ENCODE assay signal across 1 cellular context in the genomic region with DNA sequence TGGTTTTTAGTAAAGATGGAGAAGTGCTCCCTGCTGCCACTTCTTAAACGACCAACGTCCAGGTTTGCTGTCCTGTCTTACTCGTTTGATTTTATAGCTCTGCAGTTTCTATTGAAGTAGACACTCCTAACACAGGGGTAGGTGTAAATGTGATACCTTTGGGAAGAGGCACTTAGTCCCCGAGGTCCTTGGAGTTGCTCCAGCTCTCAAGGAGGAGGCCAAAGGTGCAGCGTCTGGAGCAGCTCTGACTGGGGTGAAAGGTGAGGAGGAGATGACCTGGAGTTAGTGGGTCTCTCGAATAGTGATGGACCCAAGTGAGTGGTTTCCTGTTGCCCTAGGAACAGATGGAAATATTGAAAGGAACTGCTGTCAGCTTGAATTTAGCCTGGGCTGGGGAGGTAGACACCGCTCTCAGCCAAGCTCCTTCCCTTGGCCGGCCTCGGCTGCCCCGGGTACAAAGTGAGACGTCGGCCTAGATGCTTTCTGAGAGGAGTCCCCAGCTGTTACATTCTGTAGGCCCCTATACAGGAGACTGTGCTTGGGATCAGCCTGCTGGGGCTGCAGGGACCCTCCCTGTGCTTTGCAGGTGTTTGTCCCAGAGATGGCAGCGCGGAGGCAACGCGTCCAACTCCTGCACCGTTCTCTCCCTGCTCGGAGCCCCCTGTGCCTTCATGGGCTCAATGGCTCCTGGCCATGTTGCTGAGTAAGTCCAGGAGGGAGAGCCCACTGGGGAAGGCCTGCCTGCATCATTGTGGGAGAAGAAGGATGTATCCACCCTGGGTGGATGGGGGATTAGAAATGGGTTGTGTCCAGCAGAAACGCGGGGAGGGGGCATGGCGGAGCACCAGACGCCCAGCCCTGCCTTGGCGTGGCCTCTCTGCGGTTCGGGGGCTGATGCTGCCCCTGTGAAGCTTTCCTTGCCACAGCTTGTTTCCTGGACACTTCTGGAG.
TF ChIP-seq lines count a peak whose summit lies in the region.

No MANE protein-coding gene starts in this region.

TF ChIP-seq in HepG2, 621 proteins besides CTCF, POLR2A, EP300 and RAD21 (continues in another document):
- TF ChIP-seq NCOA5 (CRISPR knock-in tag; IDR thresholded peaks at IDR 0.05) (no peak), TAF15 (IDR thresholded peaks at IDR 0.05; ENCODE audit: low read depth, low read length, poor library complexity, severe bottlenecking) (no peak), GATAD1 (CRISPR knock-in tag; IDR thresholded peaks at IDR 0.05) (no peak), ZNF556 (CRISPR knock-in tag; IDR thresholded peaks at IDR 0.05; ENCODE audit: borderline replicate concordance) (0 out of 2 replicates have a peak, but pooled peaks have one; percentile 8), ERF (CRISPR knock-in tag; IDR thresholded peaks at IDR 0.05) (0 out of 2 replicates have a peak, but pooled peaks have one; percentile 13), MBD4 (IDR thresholded peaks at IDR 0.05; ENCODE audit: borderline replicate concordance, low read length) (no peak), NR2C2 (CRISPR knock-in tag; IDR thresholded peaks at IDR 0.05; ENCODE audit: borderline replicate concordance) (no peak), ZNF296 (CRISPR knock-in tag; conservative IDR thresholded peaks at IDR 0.05) (no peak), ZNF761 (CRISPR knock-in tag; conservative IDR thresholded peaks at IDR 0.05) (peak; percentile 13; the same call in 1 of the 2 replicates), ZKSCAN1 (IDR thresholded peaks at IDR 0.05; ENCODE audit: low read length) (no peak), ZNF670 (CRISPR knock-in tag; IDR thresholded peaks at IDR 0.05; ENCODE audit: borderline replicate concordance) (no peak), ZMYM2 (CRISPR knock-in tag; IDR thresholded peaks at IDR 0.05) (no peak), RORA (CRISPR knock-in tag; IDR thresholded peaks at IDR 0.05) (no peak), GATAD2A (CRISPR knock-in tag; IDR thresholded peaks at IDR 0.05) (no peak), ZNF547 (CRISPR knock-in tag; IDR thresholded peaks at IDR 0.05) (no peak), KLF16 (CRISPR knock-in tag; IDR thresholded peaks at IDR 0.05) (no peak), JUND (CRISPR knock-in tag; IDR thresholded peaks at IDR 0.05) (peak; percentile 36; the same call in 1 of the 2 replicates), MTA1 (CRISPR knock-in tag; IDR thresholded peaks at IDR 0.05; ENCODE audit: borderline replicate concordance) (no peak), ZNF546 (CRISPR knock-in tag; conservative IDR thresholded peaks at IDR 0.05) (peak; percentile 29; the same call in 1 of the 2 replicates), RFXANK (CRISPR knock-in tag; IDR thresholded peaks at IDR 0.05) (no peak), SCMH1 (CRISPR knock-in tag; IDR thresholded peaks at IDR 0.05; ENCODE audit: borderline replicate concordance) (no peak), SOX5 (CRISPR knock-in tag; IDR thresholded peaks at IDR 0.05; ENCODE audit: borderline replicate concordance) (no peak), RARA (CRISPR knock-in tag; IDR thresholded peaks at IDR 0.05) (no peak), ZNF484 (CRISPR knock-in tag; IDR thresholded peaks at IDR 0.05; ENCODE audit: borderline replicate concordance, low read depth) (no peak), DPF2 (CRISPR knock-in tag; IDR thresholded peaks at IDR 0.05; ENCODE audit: borderline replicate concordance, low read depth) (0 out of 2 replicates have a peak, but pooled peaks have one; percentile 14), RAD51 (IDR thresholded peaks at IDR 0.05; ENCODE audit: borderline replicate concordance) (no peak), ATF1 (CRISPR knock-in tag; IDR thresholded peaks at IDR 0.05) (no peak), NR2F2 (IDR thresholded peaks at IDR 0.05; ENCODE audit: borderline replicate concordance, low read depth) (no peak), ZSCAN29 (CRISPR knock-in tag; conservative IDR thresholded peaks at IDR 0.05) (no peak), ZNF792 (CRISPR knock-in tag; IDR thresholded peaks at IDR 0.05) (no peak), ZNF572 (CRISPR knock-in tag; IDR thresholded peaks at IDR 0.05) (0 out of 2 replicates have a peak, but pooled peaks have one; percentile 72)
- TF ChIP-seq, protein P1, sequence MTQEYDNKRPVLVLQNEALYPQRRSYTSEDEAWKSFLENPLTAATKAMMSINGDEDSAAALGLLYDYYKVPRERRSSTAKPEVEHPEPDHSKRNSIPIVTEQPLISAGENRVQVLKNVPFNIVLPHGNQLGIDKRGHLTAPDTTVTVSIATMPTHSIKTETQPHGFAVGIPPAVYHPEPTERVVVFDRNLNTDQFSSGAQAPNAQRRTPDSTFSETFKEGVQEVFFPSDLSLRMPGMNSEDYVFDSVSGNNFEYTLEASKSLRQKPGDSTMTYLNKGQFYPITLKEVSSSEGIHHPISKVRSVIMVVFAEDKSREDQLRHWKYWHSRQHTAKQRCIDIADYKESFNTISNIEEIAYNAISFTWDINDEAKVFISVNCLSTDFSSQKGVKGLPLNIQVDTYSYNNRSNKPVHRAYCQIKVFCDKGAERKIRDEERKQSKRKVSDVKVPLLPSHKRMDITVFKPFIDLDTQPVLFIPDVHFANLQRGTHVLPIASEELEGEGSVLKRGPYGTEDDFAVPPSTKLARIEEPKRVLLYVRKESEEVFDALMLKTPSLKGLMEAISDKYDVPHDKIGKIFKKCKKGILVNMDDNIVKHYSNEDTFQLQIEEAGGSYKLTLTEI (CRISPR knock-in tag; conservative IDR thresholded peaks at IDR 0.05) = no peak
- TF ChIP-seq, protein P2, sequence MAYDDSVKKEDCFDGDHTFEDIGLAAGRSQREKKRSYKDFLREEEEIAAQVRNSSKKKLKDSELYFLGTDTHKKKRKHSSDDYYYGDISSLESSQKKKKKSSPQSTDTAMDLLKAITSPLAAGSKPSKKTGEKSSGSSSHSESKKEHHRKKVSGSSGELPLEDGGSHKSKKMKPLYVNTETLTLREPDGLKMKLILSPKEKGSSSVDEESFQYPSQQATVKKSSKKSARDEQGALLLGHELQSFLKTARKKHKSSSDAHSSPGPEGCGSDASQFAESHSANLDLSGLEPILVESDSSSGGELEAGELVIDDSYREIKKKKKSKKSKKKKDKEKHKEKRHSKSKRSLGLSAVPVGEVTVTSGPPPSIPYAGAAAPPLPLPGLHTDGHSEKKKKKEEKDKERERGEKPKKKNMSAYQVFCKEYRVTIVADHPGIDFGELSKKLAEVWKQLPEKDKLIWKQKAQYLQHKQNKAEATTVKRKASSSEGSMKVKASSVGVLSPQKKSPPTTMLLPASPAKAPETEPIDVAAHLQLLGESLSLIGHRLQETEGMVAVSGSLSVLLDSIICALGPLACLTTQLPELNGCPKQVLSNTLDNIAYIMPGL (CRISPR knock-in tag; IDR thresholded peaks at IDR 0.05; ENCODE audit: borderline replicate concordance in 1 of 2, low read depth in 1 of 2) = no peak
- TF ChIP-seq, protein P3, sequence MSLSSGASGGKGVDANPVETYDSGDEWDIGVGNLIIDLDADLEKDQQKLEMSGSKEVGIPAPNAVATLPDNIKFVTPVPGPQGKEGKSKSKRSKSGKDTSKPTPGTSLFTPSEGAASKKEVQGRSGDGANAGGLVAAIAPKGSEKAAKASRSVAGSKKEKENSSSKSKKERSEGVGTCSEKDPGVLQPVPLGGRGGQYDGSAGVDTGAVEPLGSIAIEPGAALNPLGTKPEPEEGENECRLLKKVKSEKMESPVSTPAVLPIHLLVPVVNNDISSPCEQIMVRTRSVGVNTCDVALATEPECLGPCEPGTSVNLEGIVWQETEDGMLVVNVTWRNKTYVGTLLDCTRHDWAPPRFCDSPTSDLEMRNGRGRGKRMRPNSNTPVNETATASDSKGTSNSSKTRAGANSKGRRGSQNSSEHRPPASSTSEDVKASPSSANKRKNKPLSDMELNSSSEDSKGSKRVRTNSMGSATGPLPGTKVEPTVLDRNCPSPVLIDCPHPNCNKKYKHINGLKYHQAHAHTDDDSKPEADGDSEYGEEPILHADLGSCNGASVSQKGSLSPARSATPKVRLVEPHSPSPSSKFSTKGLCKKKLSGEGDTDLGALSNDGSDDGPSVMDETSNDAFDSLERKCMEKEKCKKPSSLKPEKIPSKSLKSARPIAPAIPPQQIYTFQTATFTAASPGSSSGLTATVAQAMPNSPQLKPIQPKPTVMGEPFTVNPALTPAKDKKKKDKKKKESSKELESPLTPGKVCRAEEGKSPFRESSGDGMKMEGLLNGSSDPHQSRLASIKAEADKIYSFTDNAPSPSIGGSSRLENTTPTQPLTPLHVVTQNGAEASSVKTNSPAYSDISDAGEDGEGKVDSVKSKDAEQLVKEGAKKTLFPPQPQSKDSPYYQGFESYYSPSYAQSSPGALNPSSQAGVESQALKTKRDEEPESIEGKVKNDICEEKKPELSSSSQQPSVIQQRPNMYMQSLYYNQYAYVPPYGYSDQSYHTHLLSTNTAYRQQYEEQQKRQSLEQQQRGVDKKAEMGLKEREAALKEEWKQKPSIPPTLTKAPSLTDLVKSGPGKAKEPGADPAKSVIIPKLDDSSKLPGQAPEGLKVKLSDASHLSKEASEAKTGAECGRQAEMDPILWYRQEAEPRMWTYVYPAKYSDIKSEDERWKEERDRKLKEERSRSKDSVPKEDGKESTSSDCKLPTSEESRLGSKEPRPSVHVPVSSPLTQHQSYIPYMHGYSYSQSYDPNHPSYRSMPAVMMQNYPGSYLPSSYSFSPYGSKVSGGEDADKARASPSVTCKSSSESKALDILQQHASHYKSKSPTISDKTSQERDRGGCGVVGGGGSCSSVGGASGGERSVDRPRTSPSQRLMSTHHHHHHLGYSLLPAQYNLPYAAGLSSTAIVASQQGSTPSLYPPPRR (CRISPR knock-in tag; IDR thresholded peaks at IDR 0.05; ENCODE audit: borderline replicate concordance) = no peak
- TF ChIP-seq, protein P4, sequence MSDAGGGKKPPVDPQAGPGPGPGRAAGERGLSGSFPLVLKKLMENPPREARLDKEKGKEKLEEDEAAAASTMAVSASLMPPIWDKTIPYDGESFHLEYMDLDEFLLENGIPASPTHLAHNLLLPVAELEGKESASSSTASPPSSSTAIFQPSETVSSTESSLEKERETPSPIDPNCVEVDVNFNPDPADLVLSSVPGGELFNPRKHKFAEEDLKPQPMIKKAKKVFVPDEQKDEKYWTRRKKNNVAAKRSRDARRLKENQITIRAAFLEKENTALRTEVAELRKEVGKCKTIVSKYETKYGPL (CRISPR knock-in tag; IDR thresholded peaks at IDR 0.05) = no peak
- TF ChIP-seq, protein P5, sequence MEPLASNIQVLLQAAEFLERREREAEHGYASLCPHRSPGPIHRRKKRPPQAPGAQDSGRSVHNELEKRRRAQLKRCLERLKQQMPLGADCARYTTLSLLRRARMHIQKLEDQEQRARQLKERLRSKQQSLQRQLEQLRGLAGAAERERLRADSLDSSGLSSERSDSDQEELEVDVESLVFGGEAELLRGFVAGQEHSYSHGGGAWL (CRISPR knock-in tag; IDR thresholded peaks at IDR 0.05) = no peak
- TF ChIP-seq, protein P6, sequence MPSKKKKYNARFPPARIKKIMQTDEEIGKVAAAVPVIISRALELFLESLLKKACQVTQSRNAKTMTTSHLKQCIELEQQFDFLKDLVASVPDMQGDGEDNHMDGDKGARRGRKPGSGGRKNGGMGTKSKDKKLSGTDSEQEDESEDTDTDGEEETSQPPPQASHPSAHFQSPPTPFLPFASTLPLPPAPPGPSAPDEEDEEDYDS (CRISPR knock-in tag; IDR thresholded peaks at IDR 0.05) = no peak
- TF ChIP-seq, protein P7, sequence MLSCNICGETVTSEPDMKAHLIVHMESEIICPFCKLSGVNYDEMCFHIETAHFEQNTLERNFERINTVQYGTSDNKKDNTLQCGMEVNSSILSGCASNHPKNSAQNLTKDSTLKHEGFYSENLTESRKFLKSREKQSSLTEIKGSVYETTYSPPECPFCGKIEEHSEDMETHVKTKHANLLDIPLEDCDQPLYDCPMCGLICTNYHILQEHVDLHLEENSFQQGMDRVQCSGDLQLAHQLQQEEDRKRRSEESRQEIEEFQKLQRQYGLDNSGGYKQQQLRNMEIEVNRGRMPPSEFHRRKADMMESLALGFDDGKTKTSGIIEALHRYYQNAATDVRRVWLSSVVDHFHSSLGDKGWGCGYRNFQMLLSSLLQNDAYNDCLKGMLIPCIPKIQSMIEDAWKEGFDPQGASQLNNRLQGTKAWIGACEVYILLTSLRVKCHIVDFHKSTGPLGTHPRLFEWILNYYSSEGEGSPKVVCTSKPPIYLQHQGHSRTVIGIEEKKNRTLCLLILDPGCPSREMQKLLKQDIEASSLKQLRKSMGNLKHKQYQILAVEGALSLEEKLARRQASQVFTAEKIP (CRISPR knock-in tag; IDR thresholded peaks at IDR 0.05; ENCODE audit: borderline replicate concordance) = no peak
- TF ChIP-seq, protein P8, sequence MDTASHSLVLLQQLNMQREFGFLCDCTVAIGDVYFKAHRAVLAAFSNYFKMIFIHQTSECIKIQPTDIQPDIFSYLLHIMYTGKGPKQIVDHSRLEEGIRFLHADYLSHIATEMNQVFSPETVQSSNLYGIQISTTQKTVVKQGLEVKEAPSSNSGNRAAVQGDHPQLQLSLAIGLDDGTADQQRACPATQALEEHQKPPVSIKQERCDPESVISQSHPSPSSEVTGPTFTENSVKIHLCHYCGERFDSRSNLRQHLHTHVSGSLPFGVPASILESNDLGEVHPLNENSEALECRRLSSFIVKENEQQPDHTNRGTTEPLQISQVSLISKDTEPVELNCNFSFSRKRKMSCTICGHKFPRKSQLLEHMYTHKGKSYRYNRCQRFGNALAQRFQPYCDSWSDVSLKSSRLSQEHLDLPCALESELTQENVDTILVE (CRISPR knock-in tag; IDR thresholded peaks at IDR 0.05) = no peak
- TF ChIP-seq, protein P9, sequence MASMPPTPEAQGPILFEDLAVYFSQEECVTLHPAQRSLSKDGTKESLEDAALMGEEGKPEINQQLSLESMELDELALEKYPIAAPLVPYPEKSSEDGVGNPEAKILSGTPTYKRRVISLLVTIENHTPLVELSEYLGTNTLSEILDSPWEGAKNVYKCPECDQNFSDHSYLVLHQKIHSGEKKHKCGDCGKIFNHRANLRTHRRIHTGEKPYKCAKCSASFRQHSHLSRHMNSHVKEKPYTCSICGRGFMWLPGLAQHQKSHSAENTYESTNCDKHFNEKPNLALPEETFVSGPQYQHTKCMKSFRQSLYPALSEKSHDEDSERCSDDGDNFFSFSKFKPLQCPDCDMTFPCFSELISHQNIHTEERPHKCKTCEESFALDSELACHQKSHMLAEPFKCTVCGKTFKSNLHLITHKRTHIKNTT (CRISPR knock-in tag; IDR thresholded peaks at IDR 0.05) = no peak
- TF ChIP-seq, protein P10, sequence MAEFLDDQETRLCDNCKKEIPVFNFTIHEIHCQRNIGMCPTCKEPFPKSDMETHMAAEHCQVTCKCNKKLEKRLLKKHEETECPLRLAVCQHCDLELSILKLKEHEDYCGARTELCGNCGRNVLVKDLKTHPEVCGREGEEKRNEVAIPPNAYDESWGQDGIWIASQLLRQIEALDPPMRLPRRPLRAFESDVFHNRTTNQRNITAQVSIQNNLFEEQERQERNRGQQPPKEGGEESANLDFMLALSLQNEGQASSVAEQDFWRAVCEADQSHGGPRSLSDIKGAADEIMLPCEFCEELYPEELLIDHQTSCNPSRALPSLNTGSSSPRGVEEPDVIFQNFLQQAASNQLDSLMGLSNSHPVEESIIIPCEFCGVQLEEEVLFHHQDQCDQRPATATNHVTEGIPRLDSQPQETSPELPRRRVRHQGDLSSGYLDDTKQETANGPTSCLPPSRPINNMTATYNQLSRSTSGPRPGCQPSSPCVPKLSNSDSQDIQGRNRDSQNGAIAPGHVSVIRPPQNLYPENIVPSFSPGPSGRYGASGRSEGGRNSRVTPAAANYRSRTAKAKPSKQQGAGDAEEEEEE (CRISPR knock-in tag; IDR thresholded peaks at IDR 0.05; ENCODE audit: borderline replicate concordance) = no peak
